8 cellular contexts compared by ENCODE assay signal in genomic region chr1:11719313-11720032, GRCh38. TPM values are rescaled to one million over a fixed set of nuclear protein-coding genes. Genes with fewer than 3 reads are reported as not detected.
DNase-seq lines count a peak whose midpoint lies in the region; ATAC-seq and TF ChIP-seq lines count a peak whose summit lies in the region.

No MANE protein-coding gene starts in this region.

- peak; percentile 53 for ATAC-seq in HG03354 (IDR thresholded peaks at IDR 0.05; ENCODE audit: poor library complexity, severe bottlenecking, unreplicated experiment)

- CTCF ChIA-PET in OCI-LY7 (lab: Charles Lee; ENCODE audit: unreplicated experiment) = interaction anchor here (0.5 to 1.5 kb wide), 7 partner anchors 18 to 68 kb away, joined by 3 to 5 read pairs (median 3); partner anchors contain the start of gene FBXO6

- H3K36me3 ChIP-seq in ES-I3 (ENCODE audit: insufficient read depth, low read length) (no peaks in the 10 kb centered on the region), OCI-LY7 (ENCODE audit: insufficient read depth, low read length) (no peaks in the 10 kb centered on the region)

- H3K4me1 ChIP-seq in ES-I3 (ENCODE audit: insufficient read depth, low read length) (peaks cover 3% of the 10 kb centered on the region; the same call in 1 of the 2 replicates), OCI-LY7 (ENCODE audit: insufficient read depth, low read length, poor library complexity, severe bottlenecking) (peaks cover 13% of the 10 kb centered on the region)

- peak; percentile 100 for TF ChIP-seq CTCF in OCI-LY7 (conservative IDR thresholded peaks at IDR 0.05; ENCODE audit: low read length)

- H3K9ac ChIP-seq in ES-I3 (ENCODE audit: low read depth, low read length) = peak overlapping the region; percentile 28; the same call in 1 of the 2 replicates

- BruUV-seq in OCI-LY7 (replicated peaks; lab: Mats Ljungman, UMichigan) = no TSS peak

- POLR2A ChIA-PET in OCI-LY7 (lab: Charles Lee) = interaction anchor here (0.5 to 1.7 kb wide), 6 partner anchors 11 to 179 kb away, joined by 3 to 6 read pairs (median 3); partner anchors contain the start of genes AGTRAP and MAD2L2

- TF ChIP-seq POLR2A in erythroblast (IDR thresholded peaks at IDR 0.05; ENCODE audit: low read length) = no peak

- intact Hi-C loops in OCI-LY7 (cut with micrococcal nuclease; ENCODE audit: unreplicated experiment) = loop anchor here (1.0 to 5.0 kb wide), 3 partner anchors 37 to 69 kb away; partner anchors contain the start of genes FBXO6 and MAD2L2

- H3K9me3 ChIP-seq in ES-I3 (ENCODE audit: control insufficient read depth, insufficient read depth, low read length) (no peaks in the 10 kb centered on the region), OCI-LY7 (ENCODE audit: low read length) (no peaks in the 10 kb centered on the region)

- H4K20me1 ChIP-seq in OCI-LY7 (ENCODE audit: insufficient read depth, low read length) = no peaks in the 10 kb centered on the region

- DNase-seq in OCI-LY7 (ENCODE audit: low spot score) (peak; percentile 83), activated T-cell treated with anti-CD3 and anti-CD28 coated beads for 4 hours (peak; percentile 87), erythroblast (lab: John Stamatoyannopoulos, UW) (peak; percentile 74 to 86), myocyte (ENCODE audit: low read depth) (peak; percentile 70), amniotic stem cell (lab: John Stamatoyannopoulos, UW) (no peak)
- DNase-seq in stimulated activated CD8-positive, alpha-beta memory T cell treated with anti-CD3 and anti-CD28 coated beads, Interleukin-7, amount 100 ng/mL, for 1 hour (ENCODE audit: low read depth in 2 of 2) = peak; percentile 62 to 79

- peak overlapping the region; percentile 63 for H3K4me3 ChIP-seq in OCI-LY7 (ENCODE audit: low read depth, low read length, poor library complexity, severe bottlenecking)

- H3K79me2 ChIP-seq in OCI-LY7 (ENCODE audit: insufficient read depth, low read depth, low read length) = no peaks in the 10 kb centered on the region

- H2AFZ ChIP-seq in OCI-LY7 (ENCODE audit: low read length) = peak overlapping the region; percentile 97

- peak overlapping the region; percentile 60 for H3K27ac ChIP-seq in OCI-LY7 (ENCODE audit: low read depth, low read length, poor library complexity, severe bottlenecking)

- H3K9me2 ChIP-seq in OCI-LY7 (ENCODE audit: insufficient read depth, low read length) = no peaks in the 10 kb centered on the region

- peak overlapping the region; percentile 88 for H3K4me2 ChIP-seq in OCI-LY7 (ENCODE audit: low read length)

RNA-seq across cellular contexts. Expression of gene AGTRAP, which starts 16.5 kb away (rescaled TPM):
- total RNA-seq in OCI-LY7 (2014; rRNA removed; shearing (Covaris generic)) = 20.5 and 40.0 TPM in 2 replicates
- total RNA-seq in OCI-LY7 (2022) (34.7 and 36.1 TPM in 2 replicates), myocyte (34.1 and 44.5 TPM in 2 replicates)
- polyA plus RNA-seq in myocyte (2012) = 62.5 TPM

RNA-seq across cellular contexts. Expression of gene DRAXIN, which starts 28.0 kb away (rescaled TPM):
- 0.05 and 0.19 TPM in 2 replicates for total RNA-seq in OCI-LY7 (2014; rRNA removed; shearing (Covaris generic))
- total RNA-seq in OCI-LY7 (2022) = 0.11 and 0.15 TPM in 2 replicates
- total RNA-seq in myocyte = 0.53 and 1.7 TPM in 2 replicates
- 0.04 TPM for polyA plus RNA-seq in myocyte (2012)

RNA-seq across cellular contexts. Expression of gene MAD2L2, which starts 38.5 kb away (rescaled TPM):
- 121 and 144 TPM in 2 replicates for total RNA-seq in OCI-LY7 (2014; rRNA removed; shearing (Covaris generic))
- total RNA-seq in OCI-LY7 (2022) (89.7 and 97.8 TPM in 2 replicates), myocyte (52.8 and 53.3 TPM in 2 replicates)
- 39.6 TPM for polyA plus RNA-seq in myocyte (2012)

RNA-seq across cellular contexts. Expression of gene C1orf167, which starts 42.5 kb away (rescaled TPM):
- total RNA-seq in OCI-LY7 (2014; rRNA removed; shearing (Covaris generic)) = 4.2 and 8.0 TPM in 2 replicates
- total RNA-seq in OCI-LY7 (2022) (1.7 and 3.9 TPM in 2 replicates), myocyte (4.8 and 5.1 TPM in 2 replicates)
- polyA plus RNA-seq in myocyte (2012) = 1.4 TPM

RNA-seq across cellular contexts. Expression of gene FBXO6, which starts 55.5 kb away (rescaled TPM):
- total RNA-seq in OCI-LY7 (2014; rRNA removed; shearing (Covaris generic)) = 0.38 and 0.57 TPM in 2 replicates
- total RNA-seq in OCI-LY7 (2022) (1.4 and 1.7 TPM in 2 replicates), myocyte (3.0 and 4.3 TPM in 2 replicates)
- 2.3 TPM for polyA plus RNA-seq in myocyte (2012)
